Comparison of ENCODE assay signal across 9 cellular contexts in the genomic region with DNA sequence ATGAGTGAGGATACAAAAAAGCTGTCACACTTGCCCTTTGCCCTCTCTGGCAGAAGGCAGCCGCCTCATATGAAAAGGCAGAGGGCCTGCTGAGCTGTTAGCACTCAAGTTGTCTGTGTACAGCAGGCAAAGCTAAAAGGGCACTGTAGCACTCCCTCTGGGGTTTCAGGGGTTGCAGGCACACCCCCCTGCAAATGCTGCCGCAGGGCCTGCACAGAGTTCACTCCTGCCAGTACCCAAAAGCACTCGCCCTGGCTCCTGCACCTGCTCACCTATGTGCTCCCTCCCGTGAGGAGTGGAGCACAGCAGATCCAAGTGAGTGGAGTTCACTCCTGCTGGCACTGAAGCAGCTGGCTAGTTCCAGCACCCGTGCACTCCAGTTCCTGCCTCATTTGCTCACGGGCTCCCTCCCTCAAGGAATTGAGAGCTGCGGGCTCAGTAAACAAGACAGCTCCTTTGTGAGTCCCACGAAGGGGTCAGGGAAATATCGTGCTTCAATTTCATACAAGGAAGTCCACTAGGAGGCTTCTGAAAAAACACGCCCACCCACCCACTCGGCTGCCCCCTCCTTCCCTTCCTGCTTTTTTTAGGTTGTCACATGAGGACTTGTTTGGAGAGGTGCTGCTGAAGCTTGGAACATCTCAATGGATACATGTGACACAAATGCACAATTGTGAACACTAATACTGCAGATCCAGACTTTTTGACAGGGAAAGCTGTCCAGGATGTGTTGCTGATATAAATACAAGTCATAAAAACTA. TPM values are rescaled to one million over a fixed set of nuclear protein-coding genes. Genes with fewer than 3 reads are reported as not detected.
A peak's percentile ranks its signal among the peaks of the same experiment; 100 is the strongest.
DNase-seq lines count a peak whose midpoint lies in the region; ATAC-seq, FAIRE-seq and TF ChIP-seq lines count a peak whose summit lies in the region.
"Had no signal": no experiment of that assay in that cellular context is flagged by ENCODE, and none has a peak within 500 bp of the region (broad histone marks: within the 10 kb centered on the region; RNA-seq: fewer than 3 reads in every experiment).

No MANE protein-coding gene starts in this region.

- H2AFZ ChIP-seq in Loucy (ENCODE audit: low read length): peak overlapping the region; percentile 47; the same call in 1 of the 2 replicates
- H2AFZ ChIP-seq in keratinocyte (ENCODE audit: control insufficient read depth, low read length): peak overlapping the region; percentile 56

- no peak for TF ChIP-seq POLR2A in suprapubic skin (IDR thresholded peaks at IDR 0.05)

- H3K79me2 ChIP-seq in Loucy (ENCODE audit: insufficient read depth, low read length) (no peaks in the 10 kb centered on the region), keratinocyte (ENCODE audit: control insufficient read depth, insufficient read depth, low read length) (no peaks in the 10 kb centered on the region)

- H3K27me3 ChIP-seq in Loucy (ENCODE audit: insufficient read depth, low read length, poor library complexity, severe bottlenecking): no peaks in the 10 kb centered on the region
- no peaks in the 10 kb centered on the region for H3K27me3 ChIP-seq in keratinocyte (ENCODE audit: control insufficient read depth, extremely low read depth, insufficient read depth, low read length)
- no peaks in the 10 kb centered on the region for H3K27me3 ChIP-seq in suprapubic skin

- H3K27ac ChIP-seq in keratinocyte (ENCODE audit: control insufficient read depth, insufficient read depth, low read length) (no peak overlapping the region), suprapubic skin (peak overlapping the region; percentile 67)

- 8% methylated on average over 6 of the region's 11 CpGs for WGBS in suprapubic skin

- H3K4me3 ChIP-seq in Loucy (ENCODE audit: low read length, poor library complexity, severe bottlenecking) (no peak overlapping the region), astrocyte of the cerebellum (ENCODE audit: low read depth, low read length) (no peak overlapping the region), keratinocyte (ENCODE audit: control insufficient read depth in 2 of 3, extremely low read depth in 1 of 3, insufficient read depth in 2 of 3, low read depth in 1 of 3, low read length in 3 of 3) (no peak overlapping the region), suprapubic skin (no peak overlapping the region)

- no peak for FAIRE-seq in keratinocyte (lab: Jason Lieb, UNC)

- H3F3A ChIP-seq in Loucy (ENCODE audit: low read depth): no peaks in the 10 kb centered on the region

- no peak for TF ChIP-seq CTCF in Loucy (conservative IDR thresholded peaks at IDR 0.05; ENCODE audit: low read length)
- peak; percentile 9 for TF ChIP-seq CTCF in astrocyte of the cerebellum (IDR thresholded peaks at IDR 0.05; ENCODE audit: low read depth, low read length, missing control alignments)
- TF ChIP-seq CTCF in keratinocyte (optimal IDR thresholded peaks at IDR 0.05 in 1 of 3, IDR thresholded peaks at IDR 0.05 in 1 of 3, conservative IDR thresholded peaks at IDR 0.05 in 1 of 3; ENCODE audit: extremely low read depth in 1 of 3, insufficient read depth in 2 of 3, low read length in 3 of 3): peak in 1 of 3 experiments; percentile 18
- TF ChIP-seq CTCF in suprapubic skin (IDR thresholded peaks at IDR 0.05): no peak

- H4K20me1 ChIP-seq in Loucy (ENCODE audit: insufficient read depth, low read length, poor library complexity, severe bottlenecking): no peaks in the 10 kb centered on the region
- H4K20me1 ChIP-seq in keratinocyte (ENCODE audit: control insufficient read depth, extremely low read depth, insufficient read depth, low read length): no peaks in the 10 kb centered on the region

- peak; percentile 79 for DNase-seq in DMS53 (lab: John Stamatoyannopoulos, UW)
- no peak for DNase-seq in astrocyte of the cerebellum (ENCODE audit: low read depth)
- DNase-seq in keratinocyte (ENCODE audit: low read depth, low spot score): no peak
- peak in 1 of 2 donors; percentile 73 for DNase-seq in suprapubic skin (ENCODE audit: low spot score in 2 of 2)
- no peak for DNase-seq in activated naive CD8-positive, alpha-beta T cell treated with anti-CD3 and anti-CD28 coated beads, Interleukin-2, amount 50 U/mL, for 24 hours
- DNase-seq in activated CD4-positive, CD25-positive, alpha-beta regulatory T cell (lab: John Stamatoyannopoulos, UW): no peak
- no peak for DNase-seq in activated naive CD4-positive, alpha-beta T cell treated with Interleukin-2 at 50 U/mL for 16 hours

- ATAC-seq in activated naive CD8-positive, alpha-beta T cell treated with anti-CD3 and anti-CD28 coated beads, Interleukin-2, amount 50 U/mL, for 24 hours: no peak

- TF ChIP-seq EP300 in suprapubic skin (IDR thresholded peaks at IDR 0.05): no peak

- no peaks in the 10 kb centered on the region for H3K9me3 Mint-ChIP-seq in activated naive CD8-positive, alpha-beta T cell treated with anti-CD3 and anti-CD28 coated beads, Interleukin-2, amount 50 U/mL, for 24 hours

- H3K36me3 ChIP-seq in Loucy (ENCODE audit: insufficient read depth, low read length) (no peaks in the 10 kb centered on the region), keratinocyte (ENCODE audit: control insufficient read depth in 2 of 2, extremely low read depth in 1 of 2, insufficient read depth in 2 of 2, low read length in 2 of 2) (no peaks in the 10 kb centered on the region), suprapubic skin (no peaks in the 10 kb centered on the region)

- H3K27ac Mint-ChIP-seq in activated naive CD8-positive, alpha-beta T cell treated with anti-CD3 and anti-CD28 coated beads, Interleukin-2, amount 50 U/mL, for 24 hours: no peak overlapping the region
- H3K27ac Mint-ChIP-seq: activated naive CD8-positive, alpha-beta T cell had no signal

- no peaks in the 10 kb centered on the region for H3K36me3 Mint-ChIP-seq in activated naive CD8-positive, alpha-beta T cell treated with anti-CD3 and anti-CD28 coated beads, Interleukin-2, amount 50 U/mL, for 24 hours (ENCODE audit: low read depth)
- H3K36me3 Mint-ChIP-seq: activated naive CD8-positive, alpha-beta T cell had no signal

- no peaks in the 10 kb centered on the region for H3K9me3 ChIP-seq in Loucy (ENCODE audit: insufficient read depth, low read depth, low read length)
- no peaks in the 10 kb centered on the region for H3K9me3 ChIP-seq in keratinocyte (ENCODE audit: control insufficient read depth, low read depth, low read length)
- no peaks in the 10 kb centered on the region for H3K9me3 ChIP-seq in suprapubic skin

- no peaks in the 10 kb centered on the region for H3K9me1 ChIP-seq in keratinocyte (ENCODE audit: control insufficient read depth, extremely low read depth, insufficient read depth, low read length)

- in situ Hi-C loops in astrocyte of the cerebellum (cut with HindIII; ENCODE audit: low sequenced_read_pairs): no loop called here

- H3K4me1 ChIP-seq in Loucy (ENCODE audit: insufficient read depth, low read length, poor library complexity, severe bottlenecking) (peaks cover 10% of the 10 kb centered on the region), keratinocyte (ENCODE audit: control insufficient read depth, extremely low read depth, insufficient read depth, low read length) (no peaks in the 10 kb centered on the region), suprapubic skin (peaks cover 16% of the 10 kb centered on the region)

- dilution Hi-C loops in keratinocyte (cut with MboI; ENCODE audit: extremely low pct_ligation_motif_present, low sequenced_read_pairs): no loop called here

- no peaks in the 10 kb centered on the region for H3K9me2 ChIP-seq in Loucy (replicated peaks; ENCODE audit: low read depth, low read length)

- H3K4me2 ChIP-seq in Loucy (ENCODE audit: low read depth, low read length, poor library complexity, severe bottlenecking) (no peak overlapping the region), keratinocyte (ENCODE audit: control insufficient read depth, extremely low read depth, insufficient read depth, low read depth, low read length) (no peak overlapping the region)

- peaks cover 3% of the 10 kb centered on the region for H3K4me1 Mint-ChIP-seq in activated naive CD8-positive, alpha-beta T cell treated with anti-CD3 and anti-CD28 coated beads, Interleukin-2, amount 50 U/mL, for 24 hours

- H3K4me3 Mint-ChIP-seq in activated naive CD8-positive, alpha-beta T cell treated with anti-CD3 and anti-CD28 coated beads, Interleukin-2, amount 50 U/mL, for 24 hours: no peak overlapping the region
- H3K4me3 Mint-ChIP-seq: activated naive CD8-positive, alpha-beta T cell had no signal

- peaks cover 9% of the 10 kb centered on the region for H3K27me3 Mint-ChIP-seq in activated naive CD8-positive, alpha-beta T cell treated with anti-CD3 and anti-CD28 coated beads, Interleukin-2, amount 50 U/mL, for 24 hours

- no peak overlapping the region for H3K9ac ChIP-seq in Loucy (ENCODE audit: low read depth, low read length, poor library complexity, severe bottlenecking)
- no peak overlapping the region for H3K9ac ChIP-seq in keratinocyte (ENCODE audit: control insufficient read depth, extremely low read depth, insufficient read depth, low read length)

RNA-seq across cellular contexts. Expression of gene RCBTB2, which starts 9.9 kb away (rescaled TPM):
- polyA plus RNA-seq in keratinocyte: 3.4 to 5.5 TPM (median 4.6 TPM) in 3 replicates
- polyA plus RNA-seq in keratinocyte (2011; ENCODE audit: low read depth): 4.5 TPM
- 2.7 and 4.6 TPM in 2 replicates for polyA plus RNA-seq in keratinocyte (2011; cell fraction: cytosol; rRNA removed)
- polyA plus RNA-seq in keratinocyte (2011; cell fraction: nucleus; rRNA removed): 5.3 and 5.9 TPM in 2 replicates
- polyA plus RNA-seq in keratinocyte (2012; ENCODE audit: low replicate concordance): 2.1 and 3.1 TPM in 2 replicates
- 1.9 to 5.0 TPM (median 4.5 TPM) in 3 replicates for polyA minus RNA-seq in keratinocyte
- 1.5 TPM for polyA minus RNA-seq in keratinocyte (2011; cell fraction: cytosol; rRNA and poly(A)+ RNA removed)
- 2.2 and 5.7 TPM in 2 replicates for polyA minus RNA-seq in keratinocyte (2011; cell fraction: nucleus; rRNA and poly(A)+ RNA removed)
- 1 to 10 TPM; 2.9 to 5.8 (median 4.4) TPM for total RNA-seq in suprapubic skin
